8 cellular contexts compared by ENCODE assay signal in genomic region chr7:142557971-142558582, GRCh38.
DNase-seq lines count a peak whose midpoint lies in the region; ATAC-seq and TF ChIP-seq lines count a peak whose summit lies in the region.

No MANE protein-coding gene starts in this region.

- H3K4me1 ChIP-seq in mammary epithelial cell (ENCODE audit: insufficient read depth, low read length) (peaks cover 42% of the 10 kb centered on the region), mesendoderm (ENCODE audit: control insufficient read depth, low read depth, low read length) (no peaks in the 10 kb centered on the region)

- H3K56ac ChIP-seq in mesendoderm (ENCODE audit: low read length) = no peak overlapping the region

- peak overlapping the region; percentile 77 for H3K4me3 Mint-ChIP-seq in T-helper 17 cell

- H3K4me1 Mint-ChIP-seq in T-helper 17 cell = peaks cover 14% of the 10 kb centered on the region

- H3K36me3 Mint-ChIP-seq in T-helper 17 cell (ENCODE audit: low read depth) = no peaks in the 10 kb centered on the region

- H3K9me3 ChIP-seq in T-helper 17 cell (ENCODE audit: control insufficient read depth, low read length, poor library complexity, severe bottlenecking) (no peaks in the 10 kb centered on the region), mammary epithelial cell (replicated peaks; ENCODE audit: insufficient read depth, low read length) (no peaks in the 10 kb centered on the region)

- H2BK5ac ChIP-seq in mesendoderm (ENCODE audit: low read length) = no peak overlapping the region

- TF ChIP-seq CTCF in mammary epithelial cell (conservative IDR thresholded peaks at IDR 0.05 in 1 of 2, IDR thresholded peaks at IDR 0.05 in 1 of 2; ENCODE audit: extremely low read depth in 1 of 2, insufficient read depth in 1 of 2, low read depth in 1 of 2, low read length in 2 of 2) = peak; percentile 70 to 93

- no peaks in the 10 kb centered on the region for H3K79me1 ChIP-seq in mesendoderm (ENCODE audit: low read length)

- H3K23ac ChIP-seq in mesendoderm (ENCODE audit: low read length) = no peak overlapping the region

- no peaks in the 10 kb centered on the region for H3K79me2 ChIP-seq in mammary epithelial cell (ENCODE audit: insufficient read depth, low read length)
- H3K79me2 ChIP-seq in mesendoderm (ENCODE audit: control insufficient read depth, insufficient read depth, low read length) = no peaks in the 10 kb centered on the region

- H3K27ac ChIP-seq in mammary epithelial cell (ENCODE audit: insufficient read depth, low read depth, low read length) = peak overlapping the region; percentile 88
- H3K27ac ChIP-seq in mesendoderm (ENCODE audit: low read depth, low read length) = no peak overlapping the region

- H3K27me3 ChIP-seq in mammary epithelial cell (ENCODE audit: insufficient read depth, low read length) (no peaks in the 10 kb centered on the region), mesendoderm (ENCODE audit: insufficient read depth, low read length, poor library complexity) (no peaks in the 10 kb centered on the region)

- no peak overlapping the region for H2BK120ac ChIP-seq in mesendoderm (ENCODE audit: low read depth, low read length)

- DNase-seq in EH (ENCODE audit: low read depth) (peak; percentile 70), T-helper 17 cell (peak in 1 of 3 donors; percentile 40), mammary epithelial cell (peak; percentile 28), mesendoderm (peak; percentile 87), NCI-H2081 treated with DMSO at 0.1 percent for 48 hours (lab: John Stamatoyannopoulos, UW) (no peak), DMS153 (lab: John Stamatoyannopoulos, UW) (no peak)

- H3K27me3 Mint-ChIP-seq in T-helper 17 cell = peaks cover 24% of the 10 kb centered on the region

- H2AK5ac ChIP-seq in mesendoderm (ENCODE audit: low read length) = no peak overlapping the region

- in situ Hi-C loops in mammary epithelial cell (cut with MboI; ENCODE audit: low sequenced_read_pairs in 2 of 2) = no loop called here

- H4K5ac ChIP-seq in mesendoderm (ENCODE audit: low read length) = no peak overlapping the region

- CTCF ChIA-PET in mammary epithelial cell (lab: Charles Lee; ENCODE audit: low non-redundant PET) = interaction anchor here (0.6 to 1.1 kb wide), 4 partner anchors 26 to 51 kb away, joined by 3 to 9 read pairs (median 3); no protein-coding TSS in a partner anchor

- H3K9ac ChIP-seq in mammary epithelial cell (ENCODE audit: insufficient read depth, low read length) = no peak overlapping the region
- H3K9ac ChIP-seq in mesendoderm (ENCODE audit: low read length) = no peak overlapping the region

- H4K8ac ChIP-seq in mesendoderm (ENCODE audit: low read depth, low read length) = no peak overlapping the region

- H4K20me1 ChIP-seq in mammary epithelial cell (ENCODE audit: insufficient read depth, low read length) = no peaks in the 10 kb centered on the region

- no peak overlapping the region for H3K4ac ChIP-seq in mesendoderm (ENCODE audit: low read depth, low read length)

- peak overlapping the region; percentile 53 for H3K27ac Mint-ChIP-seq in T-helper 17 cell

- no TSS peak for BruUV-seq in mammary epithelial cell (replicated peaks; lab: Mats Ljungman, UMichigan)

- dilution Hi-C loops in mammary epithelial cell (cut with HindIII; ENCODE audit: low sequenced_read_pairs) = no loop called here

- H3K4me3 ChIP-seq in mammary epithelial cell (replicated peaks in 1 of 3; ENCODE audit: insufficient read depth in 1 of 3, low read depth in 2 of 3, low read length in 3 of 3) (no peak overlapping the region), mesendoderm (ENCODE audit: low read length) (no peak overlapping the region)

- H2AFZ ChIP-seq in mammary epithelial cell (ENCODE audit: low read depth, low read length) = peak overlapping the region; percentile 60

- H3K18ac ChIP-seq in mesendoderm (ENCODE audit: low read length) = no peak overlapping the region

- intact Hi-C loops in mammary epithelial cell (cut with micrococcal nuclease) = loop anchor here (2.0 kb wide), 1 partner anchor 29 kb away; no protein-coding TSS in a partner anchor

- H3K36me3 ChIP-seq in mammary epithelial cell (ENCODE audit: insufficient read depth, low read length) = no peaks in the 10 kb centered on the region
- no peaks in the 10 kb centered on the region for H3K36me3 ChIP-seq in mesendoderm (ENCODE audit: control insufficient read depth, insufficient read depth, low read length)

- peak; percentile 94 for ATAC-seq in GM19467 (IDR thresholded peaks at IDR 0.05; ENCODE audit: unreplicated experiment)
- peak; percentile 82 for ATAC-seq in HG03460 (IDR thresholded peaks at IDR 0.05; ENCODE audit: unreplicated experiment)
- peak; percentile 87 for ATAC-seq in T-helper 17 cell

- WGBS in mammary epithelial cell (ENCODE audit: low coverage, missing lambda C conversion rate) = 79% methylated on average over 5 of the region's 5 CpGs
- no CpG with 5 or more reads among the region's 5 CpGs for WGBS in mesendoderm (ENCODE audit: extremely low coverage, insufficient coverage, low lambda C conversion rate)

- H2BK15ac ChIP-seq in mesendoderm (replicated peaks; ENCODE audit: low read depth) = no peak overlapping the region

- H3K4me2 ChIP-seq in mammary epithelial cell (ENCODE audit: insufficient read depth, low read depth, low read length) (peak overlapping the region; percentile 34), mesendoderm (ENCODE audit: low read length) (no peak overlapping the region)

Comparison
In these comparisons a context has a peak if more than half of its experiments do, and no peak if none do; other contexts are left out.
1. DNase-seq: peak in EH (single experiment), mammary epithelial cell (single experiment) and mesendoderm (single experiment); none in NCI-H2081 treated with DMSO at 0.1 percent for 48 hours (single experiment) and DMS153 (single experiment).
2. Peak in every context shown above with its lines, with median percentiles within 50 percentile points of each other: ATAC-seq.